Comparison of ENCODE assay signal across 19 cellular contexts in genomic region chr3:157274644-157275137, GRCh38.
DNase-seq lines count a peak whose midpoint lies in the region; ATAC-seq and TF ChIP-seq lines count a peak whose summit lies in the region.
"Had no signal": no experiment of that assay in that cellular context is flagged by ENCODE, and none has a peak within 500 bp of the region (broad histone marks: within the 10 kb centered on the region; RNA-seq: fewer than 3 reads in every experiment).

No MANE protein-coding gene starts in this region.

- no peak overlapping the region for H3K4me3 Mint-ChIP-seq in mesothelial cell of epicardium
- H3K4me3 Mint-ChIP-seq in endothelial cell (ENCODE audit: unreplicated experiment): no peak overlapping the region
- H3K4me3 Mint-ChIP-seq: activated naive CD8-positive, alpha-beta T cell; activated T-cell treated with anti-CD3 and anti-CD28 coated beads, Interleukin-2, amount 50 U/mL, for 24 hours; natural killer cell treated with Interleukin-12 subunit alpha and Interleukin-12 subunit beta and Interleukin-15 and Interleukin-18, amount 100 ng/mL, for 72 hours had no signal

- H3K27ac Mint-ChIP-seq in mesothelial cell of epicardium (no peak overlapping the region), endothelial cell (ENCODE audit: unreplicated experiment) (no peak overlapping the region)
- H3K27ac Mint-ChIP-seq: activated naive CD8-positive, alpha-beta T cell; activated T-cell treated with anti-CD3 and anti-CD28 coated beads, Interleukin-2, amount 50 U/mL, for 24 hours; natural killer cell treated with Interleukin-12 subunit alpha and Interleukin-12 subunit beta and Interleukin-15 and Interleukin-18, amount 100 ng/mL, for 72 hours had no signal

- TF ChIP-seq CTCF in AG10803 (conservative IDR thresholded peaks at IDR 0.05; ENCODE audit: low read length) (no peak), mesothelial cell of epicardium (IDR thresholded peaks at IDR 0.05; ENCODE audit: unreplicated experiment) (no peak), endothelial cell (IDR thresholded peaks at IDR 0.05; ENCODE audit: unreplicated experiment) (no peak)

- peaks cover 7% of the 10 kb centered on the region for H3K4me1 Mint-ChIP-seq in mesothelial cell of epicardium
- H3K4me1 Mint-ChIP-seq in endothelial cell (ENCODE audit: unreplicated experiment): peaks cover 7% of the 10 kb centered on the region

- H3K36me3 Mint-ChIP-seq in mesothelial cell of epicardium (no peaks in the 10 kb centered on the region), endothelial cell (ENCODE audit: low read depth, unreplicated experiment) (no peaks in the 10 kb centered on the region)
- H3K36me3 Mint-ChIP-seq: natural killer cell treated with Interleukin-12 subunit alpha and Interleukin-12 subunit beta and Interleukin-15 and Interleukin-18, amount 100 ng/mL, for 72 hours had no signal

- H3K4me3 ChIP-seq in AG10803 (ENCODE audit: low read length): no peak overlapping the region
- H3K4me3 ChIP-seq: thyroid gland had no signal

- DNase-seq in AG10803 (ENCODE audit: low read depth): peak; percentile 35
- DNase-seq in LHCN-M2 (ENCODE audit: low read depth): peak; percentile 31
- peak; percentile 36 to 86 for DNase-seq in dermis microvascular lymphatic vessel endothelial cell (ENCODE audit: low read depth in 2 of 2)
- DNase-seq in iPS-NIHi11 (ENCODE audit: low spot score): peak; percentile 29
- no peak for DNase-seq in mesothelial cell of epicardium (ENCODE audit: low spot score in 2 of 2, unreplicated experiment in 2 of 2)
- no peak for DNase-seq in activated gamma-delta T cell (lab: John Stamatoyannopoulos, UW)
- no peak for DNase-seq in endothelial cell (ENCODE audit: low spot score)
- DNase-seq: activated CD4-positive, alpha-beta T cell treated with anti-CD3 and anti-CD28 coated beads, Interleukin-2, amount 50 U/mL, for 4 hours; activated T-cell treated with anti-CD3 and anti-CD28 coated beads, Interleukin-2, amount 50 U/mL, for 24 hours; Caco-2; central memory CD4-positive, alpha-beta T cell; GF-D8; NCI-H2171 treated with DMSO at 0.1 percent for 48 hours; SK-N-SH; stimulated activated CD4-positive, alpha-beta T cell treated with anti-CD3 and anti-CD28 coated beads, Interleukin-1b, Interleukin-23, amount 100 ng/mL, for 48 hours; thyroid gland had no signal

- no peak for ATAC-seq in GM18909 (IDR thresholded peaks at IDR 0.05; ENCODE audit: poor library complexity, unreplicated experiment)
- ATAC-seq: natural killer cell treated with Interleukin-12 subunit alpha and Interleukin-12 subunit beta and Interleukin-15 and Interleukin-18, amount 100 ng/mL, for 72 hours had no signal

- H3K27me3 Mint-ChIP-seq in mesothelial cell of epicardium (ENCODE audit: low read depth) (no peaks in the 10 kb centered on the region), endothelial cell (ENCODE audit: unreplicated experiment) (no peaks in the 10 kb centered on the region)
- H3K27me3 Mint-ChIP-seq: activated naive CD8-positive, alpha-beta T cell; activated T-cell treated with anti-CD3 and anti-CD28 coated beads, Interleukin-2, amount 50 U/mL, for 24 hours had no signal

- H3K9me3 Mint-ChIP-seq in mesothelial cell of epicardium (no peaks in the 10 kb centered on the region), endothelial cell (ENCODE audit: unreplicated experiment) (no peaks in the 10 kb centered on the region)
- H3K9me3 Mint-ChIP-seq: activated T-cell treated with anti-CD3 and anti-CD28 coated beads, Interleukin-2, amount 50 U/mL, for 24 hours; natural killer cell treated with Interleukin-12 subunit alpha and Interleukin-12 subunit beta and Interleukin-15 and Interleukin-18, amount 100 ng/mL, for 72 hours had no signal

Comparison
In these comparisons a context has a peak if more than half of its experiments do, and no peak if none do; other contexts are left out.
1. DNase-seq: peak in AG10803 (single experiment), LHCN-M2 (single experiment), dermis microvascular lymphatic vessel endothelial cell (2 of 2) and iPS-NIHi11 (single experiment); none in mesothelial cell of epicardium (0 of 2), activated gamma-delta T cell (single experiment) and endothelial cell (single experiment).